Comparison of ENCODE assay signal across 19 cellular contexts in the genomic region with DNA sequence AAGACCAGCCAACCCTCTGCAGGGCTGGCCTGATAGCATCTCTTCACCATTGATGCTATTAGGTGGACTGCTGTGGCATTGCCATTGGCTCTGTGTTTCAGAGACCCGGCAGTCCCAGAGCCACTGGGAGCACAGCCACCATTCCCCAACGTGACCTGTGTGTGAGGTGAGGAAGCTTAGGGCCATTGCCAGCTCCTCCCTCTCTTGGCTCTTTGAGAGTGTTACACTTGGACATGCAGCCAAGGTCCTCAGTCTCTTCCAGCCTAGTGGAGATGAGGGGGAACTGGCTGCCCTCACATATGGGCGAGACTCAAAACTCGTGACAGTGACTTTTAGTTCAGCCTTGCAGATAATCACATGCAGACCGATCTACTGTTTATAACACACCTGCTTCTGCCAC. TPM values are rescaled to one million over a fixed set of nuclear protein-coding genes. Genes with fewer than 3 reads are reported as not detected.
A peak's percentile ranks its signal among the peaks of the same experiment; 100 is the strongest.
DNase-seq lines count a peak whose midpoint lies in the region; ATAC-seq, FAIRE-seq and TF ChIP-seq lines count a peak whose summit lies in the region.
"Had no signal": no experiment of that assay in that cellular context is flagged by ENCODE, and none has a peak within 500 bp of the region (broad histone marks: within the 10 kb centered on the region; RNA-seq: fewer than 3 reads in every experiment).

No MANE protein-coding gene starts in this region.

- H3K4me2 ChIP-seq in K562 (ENCODE audit: insufficient read depth, low read length), result no peak overlapping the region
- H3K4me2 ChIP-seq: A549, BLaER1 had no signal

- H3K9me1 ChIP-seq in K562 (ENCODE audit: control insufficient read depth, insufficient read depth, low read length), result no peaks in the 10 kb centered on the region

- in situ Hi-C loops in K562 (cut with MboI), result no loop called here

- no TSS peak for BruUV-seq in K562 (replicated peaks; lab: Mats Ljungman, UMichigan)

- intact Hi-C loops in left ventricle myocardium superior (cut with micrococcal nuclease), result no loop called here
- intact Hi-C loops in left cardiac atrium (cut with DNase I), result no loop called here
- intact Hi-C loops in K562 (cut with micrococcal nuclease), result no loop called here

- no peaks in the 10 kb centered on the region for H3K4me1 Mint-ChIP-seq in mesothelial cell of epicardium
- H3K4me1 Mint-ChIP-seq: CD14-positive monocyte; CD4-positive, alpha-beta memory T cell had no signal

- H3K36me3 Mint-ChIP-seq in mesothelial cell of epicardium, result no peaks in the 10 kb centered on the region
- H3K36me3 Mint-ChIP-seq: CD14-positive monocyte; CD4-positive, alpha-beta memory T cell had no signal

- no peak for TF ChIP-seq RAD21 in K562 (CRISPR knock-in tag; conservative IDR thresholded peaks at IDR 0.05 in 1 of 2, IDR thresholded peaks at IDR 0.05 in 1 of 2)

- H3K9ac ChIP-seq in K562 (ENCODE audit: insufficient read depth in 1 of 2, low read depth in 2 of 2, low read length in 2 of 2), result no peak overlapping the region
- H3K9ac ChIP-seq: BLaER1 had no signal

- H3K27ac Mint-ChIP-seq in mesothelial cell of epicardium, result no peak overlapping the region
- H3K27ac Mint-ChIP-seq: CD14-positive monocyte; CD4-positive, alpha-beta memory T cell had no signal

- H3K27ac ChIP-seq in K562 (ENCODE audit: extremely low read depth, low read depth, low read length), result no peak overlapping the region
- H3K27ac ChIP-seq: A549, BLaER1 had no signal

- H3K4me3 ChIP-seq in K562, result no peak overlapping the region
- H3K4me3 ChIP-seq: A549, BLaER1 had no signal

- H3K27me3 ChIP-seq in K562 (ENCODE audit: control insufficient read depth in 2 of 2, insufficient read depth in 2 of 2, low read length in 2 of 2), result peaks cover 0 to 35% of the 10 kb centered on the region in 2 experiments; a peak in 4 of 5 replicates
- H3K27me3 ChIP-seq: BLaER1 had no signal

- H3K79me2 ChIP-seq in K562 (ENCODE audit: control insufficient read depth, insufficient read depth, low read length), result no peaks in the 10 kb centered on the region

- POLR2A ChIA-PET in K562 (lab: Yijun Ruan, JAX), result no interaction called here

- H4K20me1 ChIP-seq in K562 (replicated peaks; ENCODE audit: control insufficient read depth, insufficient read depth, low read length), result no peaks in the 10 kb centered on the region
- H4K20me1 ChIP-seq: BLaER1 had no signal

- no peak overlapping the region for H3K4me3 Mint-ChIP-seq in mesothelial cell of epicardium
- H3K4me3 Mint-ChIP-seq: CD14-positive monocyte; CD4-positive, alpha-beta memory T cell had no signal

- no peak for DNase-seq in left ventricle myocardium superior
- no peak for DNase-seq in left cardiac atrium
- no peak for DNase-seq in K562 (ENCODE audit: extremely low read depth in 1 of 4, low spot score in 3 of 4)
- peak; percentile 8 for DNase-seq in medulla oblongata (ENCODE audit: extremely low spot score)
- peak; percentile 5 for DNase-seq in putamen (ENCODE audit: low spot score)
- DNase-seq in 8988T, result no peak
- DNase-seq in mesothelial cell of epicardium (ENCODE audit: low spot score in 2 of 2, unreplicated experiment in 2 of 2), result no peak
- DNase-seq: AML-193; CD4-positive, alpha-beta memory T cell; DMS153; DMS79; GDM1; GOT3; H7 had no signal

- no peaks in the 10 kb centered on the region for H3K9me3 Mint-ChIP-seq in mesothelial cell of epicardium
- H3K9me3 Mint-ChIP-seq: CD4-positive, alpha-beta memory T cell had no signal

- ATAC-seq in left ventricle myocardium superior (peak; percentile 42), left cardiac atrium (no peak), K562 (peak; percentile 57; the same call in 1 of the 3 replicates)

- no peak for TF ChIP-seq POLR2A in K562 (conservative IDR thresholded peaks at IDR 0.05)

- H3K9me3 ChIP-seq in K562 (replicated peaks; ENCODE audit: control insufficient read depth, insufficient read depth, low read depth, low read length), result no peaks in the 10 kb centered on the region
- H3K9me3 ChIP-seq: A549, BLaER1 had no signal

- FAIRE-seq in K562 (lab: Jason Lieb, UNC), result no peak
- FAIRE-seq: A549, GM12892, GM18507 had no signal

- TF ChIP-seq EP300 in K562 (IDR thresholded peaks at IDR 0.05; ENCODE audit: low read length), result no peak

- no peak overlapping the region for H2AFZ ChIP-seq in K562 (ENCODE audit: low read depth, low read length)

- TF ChIP-seq CTCF in K562 (IDR thresholded peaks at IDR 0.05 in 2 of 3, conservative IDR thresholded peaks at IDR 0.05 in 1 of 3; ENCODE audit: insufficient read depth in 2 of 3, low read depth in 1 of 3, low read length in 3 of 3) (no peak), mesothelial cell of epicardium (IDR thresholded peaks at IDR 0.05; ENCODE audit: unreplicated experiment) (no peak)

- H3K4me1 ChIP-seq in K562 (replicated peaks in 1 of 2; ENCODE audit: control insufficient read depth in 2 of 2, insufficient read depth in 2 of 2, low read length in 2 of 2), result no peaks in the 10 kb centered on the region
- H3K4me1 ChIP-seq: A549 had no signal

- H3K27me3 Mint-ChIP-seq in mesothelial cell of epicardium (ENCODE audit: low read depth), result peaks cover 90% of the 10 kb centered on the region

- WGBS in K562 (ENCODE audit: insufficient coverage, low coverage, missing lambda C conversion rate), result 5% methylated on average over 5 of the region's 5 CpGs

- H3K36me3 ChIP-seq in K562 (ENCODE audit: control insufficient read depth, insufficient read depth, low read length), result no peaks in the 10 kb centered on the region
- H3K36me3 ChIP-seq: BLaER1 had no signal

- CTCF ChIA-PET in K562 (lab: Yijun Ruan, JAX; ENCODE audit: low intra/inter-chr PET ratio), result no interaction called here

RNA-seq across cellular contexts. Expression of gene HMX3, which starts 39.3 kb away (rescaled TPM):
- not detected for total RNA-seq in left ventricle myocardium superior
- total RNA-seq in left cardiac atrium, result under 1 TPM in 1 of 2 donors, not detected in 1; 0.21 TPM
- total RNA-seq in K562 (2011; cell fraction: chromatin; rRNA removed; ENCODE audit: low replicate concordance), result 2.2 and 9.0 TPM in 2 replicates
- 13.3 and 15.8 TPM in 2 replicates for total RNA-seq in K562 (2011; cell fraction: nucleolus; rRNA removed)
- total RNA-seq in K562 (2011; cell fraction: nucleoplasm; rRNA removed), result 5.8 and 6.7 TPM in 2 replicates
- total RNA-seq in K562 (2014; rRNA removed), result 26.8 and 42.7 TPM in 2 replicates
- total RNA-seq in K562 (2014; rRNA removed; fragmentation: Illumina TruSeq; extraction: Trizol), result 0.41 and 0.58 TPM in 2 replicates
- total RNA-seq in K562 (2015; rRNA removed; fragmentation: Illumina TruSeq; extraction: Trizol), result 7.4 and 9.6 TPM in 2 replicates
- total RNA-seq in K562 (2021), result 43.2 and 43.5 TPM in 2 replicates
- 1.2 and 2.8 TPM in 2 replicates for polyA plus RNA-seq in K562 (2011; rRNA removed)
- polyA plus RNA-seq in K562 (2011; cell fraction: cytosol; rRNA removed), result 4.1 and 13.3 TPM in 2 replicates
- 3.4 and 9.2 TPM in 2 replicates for polyA plus RNA-seq in K562 (2011; cell fraction: nucleus; rRNA removed)
- polyA plus RNA-seq in K562 (2012), result 7.9 and 14.4 TPM in 2 replicates
- 0.55 and 2.8 TPM in 2 replicates for polyA plus RNA-seq in K562 (2014; fragmentation: Illumina TruSeq; extraction: Trizol)
- polyA plus RNA-seq in K562 (2014; fragmentation: Nextera tagmentation; extraction: Ambion mirVana), result not detected
- 20.5 and 24.5 TPM in 2 replicates for polyA plus RNA-seq in K562 (2014; rRNA removed)
- polyA minus RNA-seq in K562 (2011; rRNA and poly(A)+ RNA removed), result 0.33 and 0.56 TPM in 2 replicates
- 8.2 and 15.7 TPM in 2 replicates for polyA minus RNA-seq in K562 (2011; cell fraction: cytosol; rRNA and poly(A)+ RNA removed)
- polyA minus RNA-seq in K562 (2011; cell fraction: nucleus; rRNA and poly(A)+ RNA removed), result 4.8 and 5.0 TPM in 2 replicates
- not detected in 3 replicates for total RNA-seq in mesothelial cell of epicardium
- total RNA-seq: CD4-positive, alpha-beta memory T cell; H7 had no signal
- polyA plus RNA-seq: A549; CD14-positive monocyte; CD4-positive, alpha-beta memory T cell had no signal

RNA-seq across cellular contexts. Expression of gene HMX2, which starts 51.5 kb away (rescaled TPM):
- total RNA-seq in left ventricle myocardium superior (not detected), left cardiac atrium (not detected), K562 (2014; rRNA removed) (0.36 and 0.37 TPM in 2 replicates), K562 (2014; rRNA removed; fragmentation: Illumina TruSeq; extraction: Trizol) (0.07 and 0.13 TPM in 2 replicates), K562 (2015; rRNA removed; fragmentation: Illumina TruSeq; extraction: Trizol) (0.07 TPM in 1 of 2 replicates, not detected in the other), K562 (2021) (0.40 and 0.58 TPM in 2 replicates), mesothelial cell of epicardium (not detected in 3 replicates)
- 0.42 TPM in 1 of 2 replicates, not detected in the other for total RNA-seq in K562 (2011; cell fraction: chromatin; rRNA removed; ENCODE audit: low replicate concordance)
- 0.33 TPM in 1 of 2 replicates, not detected in the other for total RNA-seq in K562 (2011; cell fraction: nucleolus; rRNA removed)
- 0.38 TPM in 1 of 2 replicates, not detected in the other for total RNA-seq in K562 (2011; cell fraction: nucleoplasm; rRNA removed)
- polyA plus RNA-seq in K562 (2011; rRNA removed) (0.08 TPM in 1 of 2 replicates, not detected in the other), K562 (2014; fragmentation: Illumina TruSeq; extraction: Trizol) (0.09 and 0.12 TPM in 2 replicates), K562 (2014; fragmentation: Nextera tagmentation; extraction: Ambion mirVana) (not detected), K562 (2014; rRNA removed) (0.05 and 0.37 TPM in 2 replicates)
- 0.10 TPM in 1 of 2 replicates, not detected in the other for polyA plus RNA-seq in K562 (2011; cell fraction: cytosol; rRNA removed)
- 0.20 TPM in 1 of 2 replicates, not detected in the other for polyA plus RNA-seq in K562 (2011; cell fraction: nucleus; rRNA removed)
- polyA plus RNA-seq in K562 (2012), result 0.26 and 0.44 TPM in 2 replicates
- not detected in 2 replicates for polyA minus RNA-seq in K562 (2011; rRNA and poly(A)+ RNA removed)
- polyA minus RNA-seq in K562 (2011; cell fraction: cytosol; rRNA and poly(A)+ RNA removed), result not detected in 2 replicates
- not detected in 2 replicates for polyA minus RNA-seq in K562 (2011; cell fraction: nucleus; rRNA and poly(A)+ RNA removed)
- total RNA-seq: CD4-positive, alpha-beta memory T cell; H7 had no signal
- polyA plus RNA-seq: CD14-positive monocyte; CD4-positive, alpha-beta memory T cell had no signal

RNA-seq across cellular contexts. Expression of gene BUB3, which starts 57.8 kb away (rescaled TPM):
- total RNA-seq in left ventricle myocardium superior (40.0 TPM), left cardiac atrium (10 to 100 TPM; 38.0 to 41.3 TPM), K562 (2014; rRNA removed) (167 and 343 TPM in 2 replicates), K562 (2014; rRNA removed; fragmentation: Illumina TruSeq; extraction: Trizol) (175 and 182 TPM in 2 replicates), K562 (2015; rRNA removed; fragmentation: Illumina TruSeq; extraction: Trizol) (176 TPM in 2 replicates), K562 (2021) (184 and 188 TPM in 2 replicates), mesothelial cell of epicardium (70.0 to 71.5 TPM (median 71.1 TPM) in 3 replicates)
- 149 and 187 TPM in 2 replicates for total RNA-seq in K562 (2011; cell fraction: chromatin; rRNA removed; ENCODE audit: low replicate concordance)
- 124 and 136 TPM in 2 replicates for total RNA-seq in K562 (2011; cell fraction: nucleolus; rRNA removed)
- 122 and 148 TPM in 2 replicates for total RNA-seq in K562 (2011; cell fraction: nucleoplasm; rRNA removed)
- polyA plus RNA-seq in K562 (2011; rRNA removed) (284 and 291 TPM in 2 replicates), K562 (2014; fragmentation: Illumina TruSeq; extraction: Trizol) (225 and 269 TPM in 2 replicates), K562 (2014; fragmentation: Nextera tagmentation; extraction: Ambion mirVana) (100 to 1,000 TPM; 597 to 761 TPM), K562 (2014; rRNA removed) (226 and 272 TPM in 2 replicates)
- polyA plus RNA-seq in K562 (2011; cell fraction: cytosol; rRNA removed), result 229 and 238 TPM in 2 replicates
- 508 and 513 TPM in 2 replicates for polyA plus RNA-seq in K562 (2011; cell fraction: nucleus; rRNA removed)
- 240 and 296 TPM in 2 replicates for polyA plus RNA-seq in K562 (2012)
- polyA minus RNA-seq in K562 (2011; rRNA and poly(A)+ RNA removed), result 277 and 350 TPM in 2 replicates
- 163 and 167 TPM in 2 replicates for polyA minus RNA-seq in K562 (2011; cell fraction: cytosol; rRNA and poly(A)+ RNA removed)
- 142 and 231 TPM in 2 replicates for polyA minus RNA-seq in K562 (2011; cell fraction: nucleus; rRNA and poly(A)+ RNA removed)

Comparison
In these comparisons a context has a peak if more than half of its experiments do, and no peak if none do; other contexts are left out.
1. ATAC-seq: peak in left ventricle myocardium superior (single experiment) and K562 (single experiment); none in left cardiac atrium (0 of 2).
2. DNase-seq: peak in medulla oblongata (single experiment) and putamen (single experiment); none in left ventricle myocardium superior (single experiment), left cardiac atrium (single experiment), K562 (0 of 4), 8988T (single experiment) and mesothelial cell of epicardium (0 of 2).